Comparison of ENCODE assay signal across 8 cellular contexts in the genomic region with DNA sequence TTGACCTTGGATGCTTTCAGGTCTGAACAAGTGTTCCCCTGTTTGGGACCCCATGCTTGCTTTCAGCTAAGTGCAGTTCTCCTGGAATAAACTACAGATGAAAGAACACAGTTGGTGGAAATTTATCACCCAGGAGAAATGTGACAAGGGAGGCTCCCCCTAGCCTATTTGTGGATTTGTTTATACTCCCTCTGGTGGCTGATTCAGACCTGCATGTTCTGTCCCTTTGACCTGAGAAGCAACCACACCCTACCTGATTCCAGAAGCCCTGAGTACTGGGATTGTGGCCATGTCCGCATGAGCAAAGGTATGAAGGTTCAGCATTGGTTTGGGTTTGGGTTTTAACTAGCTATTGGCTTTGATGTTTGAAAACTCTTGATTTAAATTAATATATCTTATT.
DNase-seq lines count a peak whose midpoint lies in the region; ATAC-seq and TF ChIP-seq lines count a peak whose summit lies in the region.

No MANE protein-coding gene starts in this region.

- TF ChIP-seq POLR2A in suprapubic skin (IDR thresholded peaks at IDR 0.05) = no peak

- H3K27ac ChIP-seq in DND-41 (ENCODE audit: low read length) = no peak overlapping the region
- H3K27ac ChIP-seq in suprapubic skin = no peak overlapping the region

- no peak overlapping the region for H3K9ac ChIP-seq in DND-41 (ENCODE audit: low read depth, low read length)

- DNase-seq in DND-41 (peak; percentile 14), HuH-7 (ENCODE audit: low spot score) (peak; percentile 30), RPMI7951 (ENCODE audit: low read depth) (peak; percentile 60), globus pallidus (ENCODE audit: low spot score) (peak; percentile 29), suprapubic skin (ENCODE audit: low spot score in 2 of 2) (no peak)

- H3K4me1 ChIP-seq in DND-41 (ENCODE audit: insufficient read depth, low read length) = no peaks in the 10 kb centered on the region
- no peaks in the 10 kb centered on the region for H3K4me1 ChIP-seq in suprapubic skin

- no peak overlapping the region for H3K4me2 ChIP-seq in DND-41 (ENCODE audit: insufficient read depth, low read length)

- 33% methylated on average over 1 of the region's 1 CpG for WGBS in suprapubic skin

- H3K4me3 ChIP-seq in DND-41 (ENCODE audit: low read depth in 1 of 2, low read length in 2 of 2) = no peak overlapping the region
- no peak overlapping the region for H3K4me3 ChIP-seq in suprapubic skin

- H3K9me3 ChIP-seq in DND-41 (ENCODE audit: insufficient read depth, low read length, severe bottlenecking) (no peaks in the 10 kb centered on the region), suprapubic skin (no peaks in the 10 kb centered on the region)

- no peaks in the 10 kb centered on the region for H3K36me3 ChIP-seq in DND-41 (ENCODE audit: insufficient read depth, low read length)
- no peaks in the 10 kb centered on the region for H3K36me3 ChIP-seq in suprapubic skin

- no peaks in the 10 kb centered on the region for H3K27me3 ChIP-seq in DND-41 (ENCODE audit: insufficient read depth, low read length, poor library complexity)
- no peaks in the 10 kb centered on the region for H3K27me3 ChIP-seq in suprapubic skin

- TF ChIP-seq EP300 in suprapubic skin (IDR thresholded peaks at IDR 0.05) = no peak

- no peaks in the 10 kb centered on the region for H4K20me1 ChIP-seq in DND-41 (ENCODE audit: insufficient read depth, low read length)

- no peaks in the 10 kb centered on the region for H3K79me2 ChIP-seq in DND-41 (ENCODE audit: insufficient read depth, low read length)

- H2AFZ ChIP-seq in DND-41 (ENCODE audit: low read depth, low read length) = no peak overlapping the region

- ATAC-seq in DND-41 (ENCODE audit: insufficient read depth, low read depth) (no peak), HG02970 (IDR thresholded peaks at IDR 0.05; ENCODE audit: low FRiP score, unreplicated experiment) (no peak), HG02981 (IDR thresholded peaks at IDR 0.05; ENCODE audit: unreplicated experiment) (no peak), HG03442 (IDR thresholded peaks at IDR 0.05; ENCODE audit: unreplicated experiment) (no peak)

- TF ChIP-seq CTCF in DND-41 (IDR thresholded peaks at IDR 0.05; ENCODE audit: borderline replicate concordance, extremely low read depth, low read length, poor library complexity, severe bottlenecking) (peak; percentile 60), suprapubic skin (IDR thresholded peaks at IDR 0.05) (peak; percentile 6 to 38)

Comparison
In these comparisons a context has a peak if more than half of its experiments do, and no peak if none do; other contexts are left out.
1. DNase-seq: peak in DND-41 (single experiment), HuH-7 (single experiment), RPMI7951 (single experiment) and globus pallidus (single experiment); none in suprapubic skin (0 of 2).